29 cellular contexts compared by ENCODE assay signal in the genomic region with DNA sequence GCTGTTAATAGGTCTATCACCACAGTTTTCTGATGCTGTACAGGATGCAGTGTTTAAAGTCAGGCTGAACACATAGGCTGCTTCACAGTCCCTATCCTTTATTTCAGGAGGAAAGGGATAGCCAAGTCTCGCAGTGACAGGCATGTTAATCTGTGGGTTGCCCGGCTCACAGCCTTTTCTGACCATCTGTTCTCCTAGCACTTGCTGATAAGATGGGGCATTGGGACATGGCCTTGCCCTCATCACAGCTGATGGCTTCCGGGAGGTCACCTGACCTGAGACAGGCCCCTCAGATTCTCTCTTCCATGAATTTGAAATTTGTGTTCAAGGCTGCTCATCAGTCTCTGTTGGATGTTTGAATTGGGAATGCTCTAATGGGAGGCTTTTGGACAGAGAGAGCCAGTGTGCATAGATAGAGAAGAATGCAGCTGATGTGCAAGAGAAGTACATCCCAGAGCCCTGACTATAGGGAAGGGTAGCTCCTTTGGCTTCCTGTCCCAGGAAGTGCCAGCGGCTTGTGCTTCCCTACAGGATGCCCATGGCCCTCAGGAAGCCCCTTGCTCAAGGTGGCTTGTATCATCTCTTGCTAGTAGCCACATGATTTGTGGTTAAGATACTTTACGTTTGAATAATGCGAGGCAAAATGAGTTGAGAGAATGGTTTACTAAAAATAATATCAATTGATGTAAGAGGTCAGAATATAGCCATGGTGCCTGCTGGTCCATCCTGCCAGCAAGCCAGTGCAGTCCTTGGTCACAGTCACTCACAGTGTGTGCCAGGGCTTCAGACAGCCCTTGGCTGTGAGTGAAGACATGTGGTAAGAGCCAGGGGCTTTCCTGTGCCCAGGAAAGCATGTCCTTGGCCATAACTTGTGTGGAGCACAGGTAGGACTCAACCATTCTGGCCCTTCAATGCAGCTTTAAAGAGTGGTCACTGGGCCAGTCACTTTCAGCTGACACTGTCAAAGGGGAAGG.
DNase-seq lines count a peak whose midpoint lies in the region; ATAC-seq, FAIRE-seq and TF ChIP-seq lines count a peak whose summit lies in the region.
"Had no signal": no experiment of that assay in that cellular context is flagged by ENCODE, and none has a peak within 500 bp of the region (broad histone marks: within the 10 kb centered on the region; RNA-seq: fewer than 3 reads in every experiment).

No MANE protein-coding gene starts in this region.

- H3K36me3 Mint-ChIP-seq in natural killer cell, result no peaks in the 10 kb centered on the region
- H3K36me3 Mint-ChIP-seq: activated CD4-positive, alpha-beta memory T cell treated with anti-CD3 and anti-CD28 coated beads for 36 hours; naive thymus-derived CD4-positive, alpha-beta T cell had no signal

- no peak overlapping the region for H3K4me3 ChIP-seq in pancreas
- H3K4me3 ChIP-seq: cardiac muscle cell, MG63, Peyer's patch, upper lobe of left lung had no signal

- no peak overlapping the region for H3K27ac Mint-ChIP-seq in natural killer cell
- H3K27ac Mint-ChIP-seq: activated CD4-positive, alpha-beta memory T cell treated with anti-CD3 and anti-CD28 coated beads for 36 hours; activated T-cell treated with anti-CD3 and anti-CD28 coated beads, Interleukin-2, amount 50 U/mL, for 72 hours; effector memory CD8-positive, alpha-beta T cell; HFFc6; naive thymus-derived CD4-positive, alpha-beta T cell had no signal

- intact Hi-C loops in pancreas (cut with DNase I), result no loop called here
- intact Hi-C loops in natural killer cell (cut with micrococcal nuclease), result no loop called here

- WGBS in pancreas, 2 donors, result 66 to 75% methylated on average over 6 of the region's 6 CpGs

- in situ Hi-C loops in G401 (cut with HindIII; ENCODE audit: low sequenced_read_pairs), result no loop called here

- H3K36me3 ChIP-seq in pancreas, result no peaks in the 10 kb centered on the region
- H3K36me3 ChIP-seq: BE2C, cardiac muscle cell, MG63, Peyer's patch, upper lobe of left lung had no signal

- FAIRE-seq in pancreas (lab: Jason Lieb, UNC) (no peak), GM12892 (lab: Jason Lieb, UNC) (no peak)
- FAIRE-seq: G401.6, H1, keratinocyte had no signal

- TF ChIP-seq CTCF in pancreas (IDR thresholded peaks at IDR 0.05) (no peak), natural killer cell (IDR thresholded peaks at IDR 0.05) (no peak)

- no peaks in the 10 kb centered on the region for H3K27me3 ChIP-seq in pancreas
- H3K27me3 ChIP-seq: BE2C, cardiac muscle cell, MG63, Peyer's patch, upper lobe of left lung had no signal

- no peak for TF ChIP-seq POLR2A in GM12892 (IDR thresholded peaks at IDR 0.05; ENCODE audit: low read depth, low read length)

- peak; percentile 85 for DNase-seq in G401 (ENCODE audit: low spot score)
- DNase-seq in NCI-H82 (lab: John Stamatoyannopoulos, UW), result peak; percentile 58
- DNase-seq in cerebellar cortex (ENCODE audit: low spot score), result peak; percentile 81
- DNase-seq in pancreas, result no peak
- DNase-seq in natural killer cell, result no peak
- no peak for DNase-seq in GM12892 (ENCODE audit: insufficient read length)
- no peak for DNase-seq in NOMO-1 treated with dmso at 0.1 percent for 144 hours (lab: John Stamatoyannopoulos, UW; ENCODE audit: unreplicated experiment)
- DNase-seq: ACHN; activated CD4-positive, alpha-beta memory T cell treated with anti-CD3 and anti-CD28 coated beads for 36 hours; activated CD4-positive, alpha-beta T cell treated with anti-CD3 and anti-CD28 coated beads for 1 hour; activated T-cell treated with anti-CD3 and anti-CD28 coated beads, Interleukin-2, amount 50 U/mL, for 72 hours; BE2C; effector memory CD8-positive, alpha-beta T cell; HFFc6; MG63; naive thymus-derived CD4-positive, alpha-beta T cell; NCI-H1417; NCI-H2081; NCI-H526 treated with DMSO at 0.1 percent for 48 hours; occipital lobe; Peyer's patch; stimulated activated naive CD4-positive, alpha-beta T cell; T1000; upper lobe of left lung had no signal

- no peak overlapping the region for H3K27ac ChIP-seq in pancreas
- H3K27ac ChIP-seq: cardiac muscle cell, Peyer's patch, upper lobe of left lung had no signal

- H3K4me1 Mint-ChIP-seq in natural killer cell, result no peaks in the 10 kb centered on the region

- peaks cover 3 to 15% of the 10 kb centered on the region in 2 donors for H3K27me3 Mint-ChIP-seq in natural killer cell (ENCODE audit: low read depth in 2 of 2)
- H3K27me3 Mint-ChIP-seq: activated CD4-positive, alpha-beta memory T cell treated with anti-CD3 and anti-CD28 coated beads for 36 hours; effector memory CD8-positive, alpha-beta T cell; naive thymus-derived CD4-positive, alpha-beta T cell had no signal

- ATAC-seq in pancreas (peak in 3 of 4 donors; percentile 37 to 80 (median 49)), natural killer cell (no peak), GM19463 (IDR thresholded peaks at IDR 0.05; ENCODE audit: unreplicated experiment) (no peak)
- ATAC-seq: activated T-cell treated with anti-CD3 and anti-CD28 coated beads, Interleukin-2, amount 50 U/mL, for 72 hours; effector memory CD8-positive, alpha-beta T cell; naive thymus-derived CD4-positive, alpha-beta T cell had no signal

- no peaks in the 10 kb centered on the region for H3K4me1 ChIP-seq in pancreas
- H3K4me1 ChIP-seq: BE2C, Peyer's patch, upper lobe of left lung had no signal

- no peaks in the 10 kb centered on the region for H3K9me3 Mint-ChIP-seq in natural killer cell
- H3K9me3 Mint-ChIP-seq: activated CD4-positive, alpha-beta memory T cell treated with anti-CD3 and anti-CD28 coated beads for 36 hours; activated T-cell treated with anti-CD3 and anti-CD28 coated beads, Interleukin-2, amount 50 U/mL, for 72 hours; effector memory CD8-positive, alpha-beta T cell; HFFc6; naive thymus-derived CD4-positive, alpha-beta T cell had no signal

- H3K9me3 ChIP-seq in pancreas, result no peaks in the 10 kb centered on the region
- H3K9me3 ChIP-seq: BE2C, MG63, Peyer's patch, upper lobe of left lung had no signal

- no peak overlapping the region for H3K4me3 Mint-ChIP-seq in natural killer cell
- H3K4me3 Mint-ChIP-seq: activated CD4-positive, alpha-beta memory T cell treated with anti-CD3 and anti-CD28 coated beads for 36 hours; activated T-cell treated with anti-CD3 and anti-CD28 coated beads, Interleukin-2, amount 50 U/mL, for 72 hours; effector memory CD8-positive, alpha-beta T cell; HFFc6; naive thymus-derived CD4-positive, alpha-beta T cell had no signal

Comparison
In these comparisons a context has a peak if more than half of its experiments do, and no peak if none do; other contexts are left out.
1. DNase-seq: peak in G401 (single experiment), NCI-H82 (single experiment) and cerebellar cortex (single experiment); none in pancreas (0 of 6), natural killer cell (single experiment), GM12892 (single experiment) and NOMO-1 treated with dmso at 0.1 percent for 144 hours (single experiment).
2. ATAC-seq: peak in pancreas (3 of 4); none in natural killer cell (0 of 3) and GM19463 (single experiment).